7 cellular contexts compared by ENCODE assay signal in the genomic region with DNA sequence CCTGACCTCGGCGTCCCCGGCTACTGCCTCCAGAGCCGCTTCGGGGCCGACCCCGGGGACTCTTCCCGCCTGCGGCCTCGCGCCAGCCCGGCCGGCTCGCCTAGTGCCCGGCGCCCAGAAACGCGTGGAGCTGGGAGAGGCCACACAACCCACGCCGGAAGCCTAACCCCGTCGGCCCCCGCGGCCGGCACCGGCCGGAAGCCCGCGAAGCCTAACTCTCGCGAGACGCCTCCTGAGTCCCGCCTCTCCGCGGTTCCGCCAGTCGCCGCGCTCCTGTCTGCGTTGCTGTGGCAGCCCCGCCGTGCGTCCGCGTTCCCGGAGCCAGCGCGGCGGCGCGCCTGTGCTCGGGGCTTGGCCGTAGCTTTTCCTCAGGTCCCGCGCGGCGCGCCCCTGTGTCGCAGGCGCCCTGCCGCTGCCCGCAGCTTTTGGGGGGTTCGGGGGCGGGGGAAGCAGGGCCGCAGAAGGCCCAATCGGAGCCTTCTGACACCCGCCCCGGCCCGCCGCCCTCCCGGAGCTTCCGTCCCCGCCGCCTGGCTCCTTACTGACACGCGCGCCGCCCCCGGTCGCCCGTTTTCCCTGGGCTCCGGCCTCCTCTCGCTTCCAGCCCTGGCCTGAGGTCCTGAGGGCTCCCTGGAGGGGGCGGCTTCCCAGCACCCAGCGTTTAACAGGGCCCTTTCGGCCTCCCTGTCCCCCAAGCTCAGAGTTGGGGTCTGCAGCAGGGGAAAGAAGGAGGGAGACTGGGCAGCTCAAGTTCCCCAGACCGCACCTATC.
DNase-seq lines count a peak whose midpoint lies in the region; ATAC-seq and TF ChIP-seq lines count a peak whose summit lies in the region.

No MANE protein-coding gene starts in this region.

- H3K4me3 ChIP-seq in astrocyte of the spinal cord (ENCODE audit: low read depth, low read length), result peak overlapping the region; percentile 64
- H3K4me3 ChIP-seq in retinal pigment epithelial cell (ENCODE audit: low read length), result peak overlapping the region; percentile 68

- DNase-seq in NCI-H2029 treated with DMSO at 0.1 percent for 48 hours (lab: John Stamatoyannopoulos, UW) (peak; percentile 73), T1000 (lab: John Stamatoyannopoulos, UW) (peak; percentile 95), astrocyte of the spinal cord (ENCODE audit: low read depth, low spot score) (peak; percentile 97), hypothalamus (lab: John Stamatoyannopoulos, UW) (peak; percentile 34 to 99 (median 93)), retinal pigment epithelial cell (ENCODE audit: low read depth) (peak; percentile 83)

- in situ Hi-C loops in astrocyte of the spinal cord (cut with HindIII; ENCODE audit: low sequenced_read_pairs), result no loop called here

- ATAC-seq in GM18511 (IDR thresholded peaks at IDR 0.05; ENCODE audit: unreplicated experiment) (peak; percentile 90), HG03025 (IDR thresholded peaks at IDR 0.05; ENCODE audit: low FRiP score, unreplicated experiment) (peak; percentile 60)

- no peak for TF ChIP-seq CTCF in astrocyte of the spinal cord (IDR thresholded peaks at IDR 0.05; ENCODE audit: low read depth, low read length)
- TF ChIP-seq CTCF in retinal pigment epithelial cell (conservative IDR thresholded peaks at IDR 0.05; ENCODE audit: low read depth, low read length), result no peak

Comparison
In these comparisons a context has a peak if more than half of its experiments do, and no peak if none do; other contexts are left out.
1. Peak in every context shown above with its lines: DNase-seq, ATAC-seq and H3K4me3 ChIP-seq.